In the genomic region with DNA sequence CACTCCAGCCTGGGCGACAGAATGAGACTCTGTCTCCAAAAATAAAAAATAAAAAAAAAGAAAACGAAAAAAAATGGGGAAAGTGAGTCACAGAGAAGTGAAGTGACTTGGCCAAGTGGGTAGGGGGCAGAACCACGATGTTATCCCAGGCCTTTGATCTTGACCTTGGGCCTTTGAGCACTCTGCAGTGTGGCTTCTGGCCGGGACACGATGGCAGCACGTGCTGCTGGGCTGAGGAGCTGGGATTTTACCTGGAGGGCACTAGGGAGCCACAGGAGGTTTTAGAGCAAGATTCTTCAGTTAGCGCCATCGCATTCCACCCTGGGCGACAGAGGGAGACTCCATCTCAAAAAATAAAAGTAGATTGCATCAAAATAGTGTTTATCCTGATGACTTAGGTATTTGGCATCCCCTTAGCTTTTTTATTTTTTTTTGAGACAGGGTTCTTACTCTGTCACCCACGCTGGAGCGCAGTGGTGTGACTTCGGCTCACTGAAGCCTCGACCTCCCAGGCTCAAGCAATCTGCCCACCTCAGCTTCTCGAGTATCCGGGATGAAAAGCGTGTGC, we compare ENCODE assay signal across 1 cellular context.
TF ChIP-seq lines count a peak whose summit lies in the region.

No MANE protein-coding gene starts in this region.

TF ChIP-seq in HepG2, 621 proteins besides CTCF, POLR2A, EP300 and RAD21 (continued from another document and continues in another):
- TF ChIP-seq RORA (CRISPR knock-in tag; IDR thresholded peaks at IDR 0.05) (no peak), ATF7 (IDR thresholded peaks at IDR 0.05) (no peak), ATF7 (CRISPR knock-in tag; IDR thresholded peaks at IDR 0.05) (no peak), ZNF678 (CRISPR knock-in tag; IDR thresholded peaks at IDR 0.05) (no peak), ZNF343 (CRISPR knock-in tag; IDR thresholded peaks at IDR 0.05) (no peak), MTF2 (CRISPR knock-in tag; IDR thresholded peaks at IDR 0.05; ENCODE audit: borderline replicate concordance) (no peak), ZFP90 (CRISPR knock-in tag; IDR thresholded peaks at IDR 0.05; ENCODE audit: borderline replicate concordance) (peak; percentile 28; the same call in 1 of the 2 replicates), CBX5 (CRISPR knock-in tag; IDR thresholded peaks at IDR 0.05; ENCODE audit: borderline replicate concordance) (0 out of 2 replicates have a peak, but pooled peaks have one; percentile 42), NFIB (CRISPR knock-in tag; IDR thresholded peaks at IDR 0.05; ENCODE audit: borderline replicate concordance) (no peak), ZSCAN21 (CRISPR knock-in tag; IDR thresholded peaks at IDR 0.05; ENCODE audit: borderline replicate concordance) (no peak), SRY (CRISPR knock-in tag; IDR thresholded peaks at IDR 0.05) (no peak), ZNF549 (CRISPR knock-in tag; IDR thresholded peaks at IDR 0.05) (no peak), NPAS2 (CRISPR knock-in tag; IDR thresholded peaks at IDR 0.05; ENCODE audit: borderline replicate concordance) (no peak), NBN (conservative IDR thresholded peaks at IDR 0.05) (no peak), ZNF180 (CRISPR knock-in tag; IDR thresholded peaks at IDR 0.05; ENCODE audit: borderline replicate concordance, low read depth) (no peak), ZNF431 (CRISPR knock-in tag; IDR thresholded peaks at IDR 0.05; ENCODE audit: borderline replicate concordance, low read depth) (0 out of 2 replicates have a peak, but pooled peaks have one; percentile 43), ZNF644 (CRISPR knock-in tag; IDR thresholded peaks at IDR 0.05; ENCODE audit: low read depth) (no peak), ZMAT3 (CRISPR knock-in tag; conservative IDR thresholded peaks at IDR 0.05) (0 out of 2 replicates have a peak, but pooled peaks have one; percentile 5), ZNF563 (CRISPR knock-in tag; IDR thresholded peaks at IDR 0.05) (no peak), ZNF17 (CRISPR knock-in tag; IDR thresholded peaks at IDR 0.05) (no peak), ZNF225 (CRISPR knock-in tag; IDR thresholded peaks at IDR 0.05) (0 out of 2 replicates have a peak, but pooled peaks have one; percentile 48), ZNF839 (CRISPR knock-in tag; IDR thresholded peaks at IDR 0.05; ENCODE audit: borderline replicate concordance) (no peak), GABPB1 (CRISPR knock-in tag; IDR thresholded peaks at IDR 0.05) (no peak), RBM22 (optimal IDR thresholded peaks at IDR 0.05; ENCODE audit: low read length) (no peak), STAT5B (CRISPR knock-in tag; IDR thresholded peaks at IDR 0.05) (no peak), THAP11 (CRISPR knock-in tag; IDR thresholded peaks at IDR 0.05) (no peak), SIN3B (IDR thresholded peaks at IDR 0.05; ENCODE audit: low read length) (no peak), RARA (CRISPR knock-in tag; IDR thresholded peaks at IDR 0.05) (peak; percentile 64), ZNF34 (CRISPR knock-in tag; IDR thresholded peaks at IDR 0.05; ENCODE audit: borderline replicate concordance) (no peak), NFKB2 (CRISPR knock-in tag; IDR thresholded peaks at IDR 0.05; ENCODE audit: borderline replicate concordance) (peak; percentile 74; the same call in 1 of the 2 replicates), ZNF121 (CRISPR knock-in tag; IDR thresholded peaks at IDR 0.05) (no peak), HNF4A (CRISPR knock-in tag; IDR thresholded peaks at IDR 0.05) (peak; percentile 68), PRMT3 (CRISPR knock-in tag; IDR thresholded peaks at IDR 0.05; ENCODE audit: borderline replicate concordance, low read depth) (no peak), RFX5 (IDR thresholded peaks at IDR 0.05; ENCODE audit: low read depth, low read length) (no peak)
- TF ChIP-seq, protein P1, sequence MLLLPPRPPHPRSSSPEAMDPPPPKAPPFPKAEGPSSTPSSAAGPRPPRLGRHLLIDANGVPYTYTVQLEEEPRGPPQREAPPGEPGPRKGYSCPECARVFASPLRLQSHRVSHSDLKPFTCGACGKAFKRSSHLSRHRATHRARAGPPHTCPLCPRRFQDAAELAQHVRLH (CRISPR knock-in tag; IDR thresholded peaks at IDR 0.05; ENCODE audit: borderline replicate concordance, low read depth): no peak
- TF ChIP-seq, protein P2, sequence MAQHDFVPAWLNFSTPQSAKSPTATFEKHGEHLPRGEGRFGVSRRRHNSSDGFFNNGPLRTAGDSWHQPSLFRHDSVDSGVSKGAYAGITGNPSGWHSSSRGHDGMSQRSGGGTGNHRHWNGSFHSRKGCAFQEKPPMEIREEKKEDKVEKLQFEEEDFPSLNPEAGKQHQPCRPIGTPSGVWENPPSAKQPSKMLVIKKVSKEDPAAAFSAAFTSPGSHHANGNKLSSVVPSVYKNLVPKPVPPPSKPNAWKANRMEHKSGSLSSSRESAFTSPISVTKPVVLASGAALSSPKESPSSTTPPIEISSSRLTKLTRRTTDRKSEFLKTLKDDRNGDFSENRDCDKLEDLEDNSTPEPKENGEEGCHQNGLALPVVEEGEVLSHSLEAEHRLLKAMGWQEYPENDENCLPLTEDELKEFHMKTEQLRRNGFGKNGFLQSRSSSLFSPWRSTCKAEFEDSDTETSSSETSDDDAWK (CRISPR knock-in tag; IDR thresholded peaks at IDR 0.05): no peak
- TF ChIP-seq, protein P3, sequence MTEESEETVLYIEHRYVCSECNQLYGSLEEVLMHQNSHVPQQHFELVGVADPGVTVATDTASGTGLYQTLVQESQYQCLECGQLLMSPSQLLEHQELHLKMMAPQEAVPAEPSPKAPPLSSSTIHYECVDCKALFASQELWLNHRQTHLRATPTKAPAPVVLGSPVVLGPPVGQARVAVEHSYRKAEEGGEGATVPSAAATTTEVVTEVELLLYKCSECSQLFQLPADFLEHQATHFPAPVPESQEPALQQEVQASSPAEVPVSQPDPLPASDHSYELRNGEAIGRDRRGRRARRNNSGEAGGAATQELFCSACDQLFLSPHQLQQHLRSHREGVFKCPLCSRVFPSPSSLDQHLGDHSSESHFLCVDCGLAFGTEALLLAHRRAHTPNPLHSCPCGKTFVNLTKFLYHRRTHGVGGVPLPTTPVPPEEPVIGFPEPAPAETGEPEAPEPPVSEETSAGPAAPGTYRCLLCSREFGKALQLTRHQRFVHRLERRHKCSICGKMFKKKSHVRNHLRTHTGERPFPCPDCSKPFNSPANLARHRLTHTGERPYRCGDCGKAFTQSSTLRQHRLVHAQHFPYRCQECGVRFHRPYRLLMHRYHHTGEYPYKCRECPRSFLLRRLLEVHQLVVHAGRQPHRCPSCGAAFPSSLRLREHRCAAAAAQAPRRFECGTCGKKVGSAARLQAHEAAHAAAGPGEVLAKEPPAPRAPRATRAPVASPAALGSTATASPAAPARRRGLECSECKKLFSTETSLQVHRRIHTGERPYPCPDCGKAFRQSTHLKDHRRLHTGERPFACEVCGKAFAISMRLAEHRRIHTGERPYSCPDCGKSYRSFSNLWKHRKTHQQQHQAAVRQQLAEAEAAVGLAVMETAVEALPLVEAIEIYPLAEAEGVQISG (CRISPR knock-in tag; IDR thresholded peaks at IDR 0.05): no peak
- TF ChIP-seq, protein P4, sequence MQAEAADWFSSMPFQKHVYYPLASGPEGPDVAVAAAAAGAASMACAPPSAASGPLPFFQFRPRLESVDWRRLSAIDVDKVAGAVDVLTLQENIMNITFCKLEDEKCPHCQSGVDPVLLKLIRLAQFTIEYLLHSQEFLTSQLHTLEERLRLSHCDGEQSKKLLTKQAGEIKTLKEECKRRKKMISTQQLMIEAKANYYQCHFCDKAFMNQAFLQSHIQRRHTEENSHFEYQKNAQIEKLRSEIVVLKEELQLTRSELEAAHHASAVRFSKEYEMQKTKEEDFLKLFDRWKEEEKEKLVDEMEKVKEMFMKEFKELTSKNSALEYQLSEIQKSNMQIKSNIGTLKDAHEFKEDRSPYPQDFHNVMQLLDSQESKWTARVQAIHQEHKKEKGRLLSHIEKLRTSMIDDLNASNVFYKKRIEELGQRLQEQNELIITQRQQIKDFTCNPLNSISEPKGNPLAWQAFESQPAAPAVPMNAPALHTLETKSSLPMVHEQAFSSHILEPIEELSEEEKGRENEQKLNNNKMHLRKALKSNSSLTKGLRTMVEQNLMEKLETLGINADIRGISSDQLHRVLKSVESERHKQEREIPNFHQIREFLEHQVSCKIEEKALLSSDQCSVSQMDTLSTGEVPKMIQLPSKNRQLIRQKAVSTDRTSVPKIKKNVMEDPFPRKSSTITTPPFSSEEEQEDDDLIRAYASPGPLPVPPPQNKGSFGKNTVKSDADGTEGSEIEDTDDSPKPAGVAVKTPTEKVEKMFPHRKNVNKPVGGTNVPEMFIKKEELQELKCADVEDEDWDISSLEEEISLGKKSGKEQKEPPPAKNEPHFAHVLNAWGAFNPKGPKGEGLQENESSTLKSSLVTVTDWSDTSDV (CRISPR knock-in tag; IDR thresholded peaks at IDR 0.05): no peak
- TF ChIP-seq, protein P5, sequence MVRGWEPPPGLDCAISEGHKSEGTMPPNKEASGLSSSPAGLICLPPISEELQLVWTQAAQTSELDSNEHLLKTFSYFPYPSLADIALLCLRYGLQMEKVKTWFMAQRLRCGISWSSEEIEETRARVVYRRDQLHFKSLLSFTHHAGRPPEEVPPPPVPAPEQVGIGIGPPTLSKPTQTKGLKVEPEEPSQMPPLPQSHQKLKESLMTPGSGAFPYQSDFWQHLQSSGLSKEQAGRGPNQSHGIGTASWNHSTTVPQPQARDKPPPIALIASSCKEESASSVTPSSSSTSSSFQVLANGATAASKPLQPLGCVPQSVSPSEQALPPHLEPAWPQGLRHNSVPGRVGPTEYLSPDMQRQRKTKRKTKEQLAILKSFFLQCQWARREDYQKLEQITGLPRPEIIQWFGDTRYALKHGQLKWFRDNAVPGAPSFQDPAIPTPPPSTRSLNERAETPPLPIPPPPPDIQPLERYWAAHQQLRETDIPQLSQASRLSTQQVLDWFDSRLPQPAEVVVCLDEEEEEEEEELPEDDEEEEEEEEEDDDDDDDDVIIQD (CRISPR knock-in tag; IDR thresholded peaks at IDR 0.05; ENCODE audit: low read depth): no peak
- TF ChIP-seq, protein P6, sequence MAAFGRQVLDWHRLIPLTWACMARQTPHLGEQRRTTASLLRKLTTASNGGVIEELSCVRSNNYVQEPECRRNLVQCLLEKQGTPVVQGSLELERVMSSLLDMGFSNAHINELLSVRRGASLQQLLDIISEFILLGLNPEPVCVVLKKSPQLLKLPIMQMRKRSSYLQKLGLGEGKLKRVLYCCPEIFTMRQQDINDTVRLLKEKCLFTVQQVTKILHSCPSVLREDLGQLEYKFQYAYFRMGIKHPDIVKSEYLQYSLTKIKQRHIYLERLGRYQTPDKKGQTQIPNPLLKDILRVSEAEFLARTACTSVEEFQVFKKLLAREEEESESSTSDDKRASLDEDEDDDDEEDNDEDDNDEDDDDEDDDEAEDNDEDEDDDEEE (CRISPR knock-in tag; IDR thresholded peaks at IDR 0.05): no peak
- TF ChIP-seq, protein P7, sequence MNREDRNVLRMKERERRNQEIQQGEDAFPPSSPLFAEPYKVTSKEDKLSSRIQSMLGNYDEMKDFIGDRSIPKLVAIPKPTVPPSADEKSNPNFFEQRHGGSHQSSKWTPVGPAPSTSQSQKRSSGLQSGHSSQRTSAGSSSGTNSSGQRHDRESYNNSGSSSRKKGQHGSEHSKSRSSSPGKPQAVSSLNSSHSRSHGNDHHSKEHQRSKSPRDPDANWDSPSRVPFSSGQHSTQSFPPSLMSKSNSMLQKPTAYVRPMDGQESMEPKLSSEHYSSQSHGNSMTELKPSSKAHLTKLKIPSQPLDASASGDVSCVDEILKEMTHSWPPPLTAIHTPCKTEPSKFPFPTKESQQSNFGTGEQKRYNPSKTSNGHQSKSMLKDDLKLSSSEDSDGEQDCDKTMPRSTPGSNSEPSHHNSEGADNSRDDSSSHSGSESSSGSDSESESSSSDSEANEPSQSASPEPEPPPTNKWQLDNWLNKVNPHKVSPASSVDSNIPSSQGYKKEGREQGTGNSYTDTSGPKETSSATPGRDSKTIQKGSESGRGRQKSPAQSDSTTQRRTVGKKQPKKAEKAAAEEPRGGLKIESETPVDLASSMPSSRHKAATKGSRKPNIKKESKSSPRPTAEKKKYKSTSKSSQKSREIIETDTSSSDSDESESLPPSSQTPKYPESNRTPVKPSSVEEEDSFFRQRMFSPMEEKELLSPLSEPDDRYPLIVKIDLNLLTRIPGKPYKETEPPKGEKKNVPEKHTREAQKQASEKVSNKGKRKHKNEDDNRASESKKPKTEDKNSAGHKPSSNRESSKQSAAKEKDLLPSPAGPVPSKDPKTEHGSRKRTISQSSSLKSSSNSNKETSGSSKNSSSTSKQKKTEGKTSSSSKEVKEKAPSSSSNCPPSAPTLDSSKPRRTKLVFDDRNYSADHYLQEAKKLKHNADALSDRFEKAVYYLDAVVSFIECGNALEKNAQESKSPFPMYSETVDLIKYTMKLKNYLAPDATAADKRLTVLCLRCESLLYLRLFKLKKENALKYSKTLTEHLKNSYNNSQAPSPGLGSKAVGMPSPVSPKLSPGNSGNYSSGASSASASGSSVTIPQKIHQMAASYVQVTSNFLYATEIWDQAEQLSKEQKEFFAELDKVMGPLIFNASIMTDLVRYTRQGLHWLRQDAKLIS (CRISPR knock-in tag; IDR thresholded peaks at IDR 0.05): no peak
- TF ChIP-seq, protein P8, sequence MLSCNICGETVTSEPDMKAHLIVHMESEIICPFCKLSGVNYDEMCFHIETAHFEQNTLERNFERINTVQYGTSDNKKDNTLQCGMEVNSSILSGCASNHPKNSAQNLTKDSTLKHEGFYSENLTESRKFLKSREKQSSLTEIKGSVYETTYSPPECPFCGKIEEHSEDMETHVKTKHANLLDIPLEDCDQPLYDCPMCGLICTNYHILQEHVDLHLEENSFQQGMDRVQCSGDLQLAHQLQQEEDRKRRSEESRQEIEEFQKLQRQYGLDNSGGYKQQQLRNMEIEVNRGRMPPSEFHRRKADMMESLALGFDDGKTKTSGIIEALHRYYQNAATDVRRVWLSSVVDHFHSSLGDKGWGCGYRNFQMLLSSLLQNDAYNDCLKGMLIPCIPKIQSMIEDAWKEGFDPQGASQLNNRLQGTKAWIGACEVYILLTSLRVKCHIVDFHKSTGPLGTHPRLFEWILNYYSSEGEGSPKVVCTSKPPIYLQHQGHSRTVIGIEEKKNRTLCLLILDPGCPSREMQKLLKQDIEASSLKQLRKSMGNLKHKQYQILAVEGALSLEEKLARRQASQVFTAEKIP (CRISPR knock-in tag; IDR thresholded peaks at IDR 0.05; ENCODE audit: borderline replicate concordance): no peak
- TF ChIP-seq, protein P9, sequence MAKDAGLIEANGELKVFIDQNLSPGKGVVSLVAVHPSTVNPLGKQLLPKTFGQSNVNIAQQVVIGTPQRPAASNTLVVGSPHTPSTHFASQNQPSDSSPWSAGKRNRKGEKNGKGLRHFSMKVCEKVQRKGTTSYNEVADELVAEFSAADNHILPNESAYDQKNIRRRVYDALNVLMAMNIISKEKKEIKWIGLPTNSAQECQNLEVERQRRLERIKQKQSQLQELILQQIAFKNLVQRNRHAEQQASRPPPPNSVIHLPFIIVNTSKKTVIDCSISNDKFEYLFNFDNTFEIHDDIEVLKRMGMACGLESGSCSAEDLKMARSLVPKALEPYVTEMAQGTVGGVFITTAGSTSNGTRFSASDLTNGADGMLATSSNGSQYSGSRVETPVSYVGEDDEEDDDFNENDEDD (CRISPR knock-in tag; IDR thresholded peaks at IDR 0.05; ENCODE audit: borderline replicate concordance): peak; percentile 73; the same call in 1 of the 2 replicates
- TF ChIP-seq, protein P10, sequence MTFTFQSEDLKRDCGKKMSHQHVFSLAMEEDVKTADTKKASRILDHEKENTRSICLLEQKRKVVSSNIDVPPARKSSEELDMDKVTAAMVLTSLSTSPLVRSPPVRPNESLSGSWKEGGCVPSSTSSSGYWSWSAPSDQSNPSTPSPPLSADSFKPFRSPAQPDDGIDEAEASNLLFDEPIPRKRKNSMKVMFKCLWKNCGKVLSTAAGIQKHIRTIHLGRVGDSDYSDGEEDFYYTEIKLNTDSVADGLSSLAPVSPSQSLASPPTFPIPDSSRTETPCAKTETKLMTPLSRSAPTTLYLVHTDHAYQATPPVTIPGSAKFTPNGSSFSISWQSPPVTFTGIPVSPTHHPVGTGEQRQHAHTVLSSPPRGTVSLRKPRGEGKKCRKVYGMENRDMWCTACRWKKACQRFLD (CRISPR knock-in tag; IDR thresholded peaks at IDR 0.05; ENCODE audit: borderline replicate concordance): no peak
